ENCODE assay signal across 1 cellular context in the genomic region with DNA sequence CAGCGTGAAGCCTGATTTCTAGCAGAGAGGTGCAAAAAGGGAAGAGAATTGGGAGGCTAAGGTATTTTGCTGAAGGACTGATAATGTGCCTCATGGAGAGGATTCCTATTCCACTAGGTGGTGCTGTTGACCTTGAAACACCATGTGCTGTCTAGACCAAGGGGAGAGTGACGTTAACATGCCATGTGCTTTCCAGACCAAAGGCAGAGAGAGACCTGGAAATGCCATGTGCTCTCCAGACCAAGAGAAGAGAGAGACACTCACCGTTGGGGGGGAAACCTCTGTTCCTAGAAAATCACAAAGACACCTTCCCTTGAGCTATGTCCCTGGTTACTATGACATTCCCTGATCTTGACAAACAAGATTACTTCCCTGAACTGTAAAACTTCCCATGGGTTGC.
TF ChIP-seq lines count a peak whose summit lies in the region.

No MANE protein-coding gene starts in this region.

TF ChIP-seq in GM23338, 12 proteins besides CTCF, POLR2A, EP300 and RAD21 (continued from another document):
- TF ChIP-seq ZNF462 (CRISPR knock-in tag; IDR thresholded peaks at IDR 0.05) (peak; percentile 42; the same call in 1 of the 2 replicates), CREB1 (CRISPR knock-in tag; IDR thresholded peaks at IDR 0.05; ENCODE audit: low read depth) (peak; percentile 75)
TF ChIP-seq in GM23338: peak in this region for 2.
